8 cellular contexts compared by ENCODE assay signal in the genomic region with DNA sequence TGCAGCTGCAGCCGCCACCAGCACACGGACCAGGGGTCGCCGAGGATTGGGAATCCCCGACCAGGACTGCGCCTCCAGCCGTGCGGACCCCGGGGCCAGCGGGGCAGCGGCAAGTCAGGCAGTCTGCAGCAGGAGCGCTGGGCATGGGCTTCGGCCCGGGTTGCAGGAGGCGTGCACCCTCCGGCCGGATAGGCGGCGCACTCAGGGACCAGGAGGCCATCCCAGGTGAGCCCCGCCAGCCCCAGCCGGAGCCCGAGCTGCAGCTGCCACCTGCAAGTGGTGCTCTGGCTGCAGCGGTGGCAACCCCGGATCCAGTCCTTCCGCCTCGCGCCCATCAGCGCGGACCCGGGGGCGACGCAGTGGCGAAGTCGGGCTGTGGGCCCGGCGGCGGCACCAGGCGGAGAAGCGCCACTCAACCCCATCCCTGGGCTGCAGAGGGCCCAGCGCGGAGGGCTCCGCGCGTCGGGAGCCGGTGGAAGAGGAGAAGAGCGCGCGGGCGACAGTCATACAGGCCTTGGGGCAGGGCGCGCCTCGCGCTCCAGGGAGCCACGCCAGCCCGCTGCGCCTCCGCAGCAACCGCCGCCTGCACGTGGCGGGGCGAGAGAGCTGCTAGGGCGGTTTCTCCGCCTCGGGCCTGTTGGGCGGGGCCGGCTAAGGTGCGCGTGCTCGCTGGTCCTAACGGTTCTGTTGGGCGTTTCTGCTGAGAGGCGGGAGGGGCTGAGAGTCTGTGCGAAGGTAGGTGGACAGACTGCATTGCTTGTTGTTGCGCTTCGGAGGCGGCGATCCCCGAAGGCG.
DNase-seq lines count a peak whose midpoint lies in the region; ATAC-seq and TF ChIP-seq lines count a peak whose summit lies in the region.

No MANE protein-coding gene starts in this region.

- peaks cover 3% of the 10 kb centered on the region for H3K4me1 Mint-ChIP-seq in activated CD8-positive, alpha-beta T cell treated with anti-CD3 and anti-CD28 coated beads for 36 hours (ENCODE audit: low read depth)

- POLR2A ChIA-PET in activated CD8-positive, alpha-beta T cell treated with anti-CD3 and anti-CD28 coated beads for 36 hours (lab: Charles Lee) = interaction anchor here (0.7 to 0.8 kb wide), 2 partner anchors 10 to 13 kb away, joined by 3 to 4 read pairs; no protein-coding TSS in a partner anchor

- H3K27ac Mint-ChIP-seq in activated CD8-positive, alpha-beta T cell treated with anti-CD3 and anti-CD28 coated beads for 36 hours = peak overlapping the region; percentile 17

- peaks cover 23% of the 10 kb centered on the region for H3K27me3 Mint-ChIP-seq in activated CD8-positive, alpha-beta T cell treated with anti-CD3 and anti-CD28 coated beads for 36 hours

- H3K9me3 Mint-ChIP-seq in activated CD8-positive, alpha-beta T cell treated with anti-CD3 and anti-CD28 coated beads for 36 hours = peaks cover 2% of the 10 kb centered on the region

- intact Hi-C loops in activated CD8-positive, alpha-beta T cell treated with anti-CD3 and anti-CD28 coated beads for 36 hours (cut with micrococcal nuclease) = no loop called here
- intact Hi-C loops in posterior vena cava (cut with DNase I) = no loop called here

- H3K4me3 Mint-ChIP-seq in activated CD8-positive, alpha-beta T cell treated with anti-CD3 and anti-CD28 coated beads for 36 hours = peak overlapping the region; percentile 71

- CTCF ChIA-PET in activated CD8-positive, alpha-beta T cell treated with anti-CD3 and anti-CD28 coated beads for 36 hours (lab: Charles Lee) = interaction anchor here (0.8 to 1.2 kb wide), 2 partner anchors 12 to 13 kb away, joined by 3 to 4 read pairs; no protein-coding TSS in a partner anchor

- peak; percentile 85 for ATAC-seq in GM18511 (IDR thresholded peaks at IDR 0.05; ENCODE audit: unreplicated experiment)
- ATAC-seq in activated CD8-positive, alpha-beta T cell treated with anti-CD3 and anti-CD28 coated beads for 36 hours = peak; percentile 79

- DNase-seq in Kasumi-1 (lab: John Stamatoyannopoulos, UW) (peak; percentile 19 to 42), fibroblast of peridontal ligament (ENCODE audit: extremely low read depth) (peak; percentile 2), posterior vena cava (ENCODE audit: low spot score) (peak; percentile 78), NCI-H1436 (lab: John Stamatoyannopoulos, UW) (no peak), H4 (ENCODE audit: low spot score) (no peak), GM19238 (ENCODE audit: insufficient read length, low spot score) (no peak)
- DNase-seq in activated CD8-positive, alpha-beta T cell treated with anti-CD3 and anti-CD28 coated beads for 36 hours = peak; percentile 68

- peaks cover 2% of the 10 kb centered on the region for H3K36me3 Mint-ChIP-seq in activated CD8-positive, alpha-beta T cell treated with anti-CD3 and anti-CD28 coated beads for 36 hours (ENCODE audit: low read depth)

- no peak for TF ChIP-seq CTCF in activated CD8-positive, alpha-beta T cell treated with anti-CD3 and anti-CD28 coated beads for 36 hours (IDR thresholded peaks at IDR 0.05)

Comparison
In these comparisons a context has a peak if more than half of its experiments do, and no peak if none do; other contexts are left out.
1. DNase-seq: peak in Kasumi-1 (2 of 2), activated CD8-positive, alpha-beta T cell treated with anti-CD3 and anti-CD28 coated beads for 36 hours (single experiment), fibroblast of peridontal ligament (single experiment) and posterior vena cava (single experiment); none in NCI-H1436 (single experiment), H4 (single experiment) and GM19238 (single experiment).